In the genomic region with DNA sequence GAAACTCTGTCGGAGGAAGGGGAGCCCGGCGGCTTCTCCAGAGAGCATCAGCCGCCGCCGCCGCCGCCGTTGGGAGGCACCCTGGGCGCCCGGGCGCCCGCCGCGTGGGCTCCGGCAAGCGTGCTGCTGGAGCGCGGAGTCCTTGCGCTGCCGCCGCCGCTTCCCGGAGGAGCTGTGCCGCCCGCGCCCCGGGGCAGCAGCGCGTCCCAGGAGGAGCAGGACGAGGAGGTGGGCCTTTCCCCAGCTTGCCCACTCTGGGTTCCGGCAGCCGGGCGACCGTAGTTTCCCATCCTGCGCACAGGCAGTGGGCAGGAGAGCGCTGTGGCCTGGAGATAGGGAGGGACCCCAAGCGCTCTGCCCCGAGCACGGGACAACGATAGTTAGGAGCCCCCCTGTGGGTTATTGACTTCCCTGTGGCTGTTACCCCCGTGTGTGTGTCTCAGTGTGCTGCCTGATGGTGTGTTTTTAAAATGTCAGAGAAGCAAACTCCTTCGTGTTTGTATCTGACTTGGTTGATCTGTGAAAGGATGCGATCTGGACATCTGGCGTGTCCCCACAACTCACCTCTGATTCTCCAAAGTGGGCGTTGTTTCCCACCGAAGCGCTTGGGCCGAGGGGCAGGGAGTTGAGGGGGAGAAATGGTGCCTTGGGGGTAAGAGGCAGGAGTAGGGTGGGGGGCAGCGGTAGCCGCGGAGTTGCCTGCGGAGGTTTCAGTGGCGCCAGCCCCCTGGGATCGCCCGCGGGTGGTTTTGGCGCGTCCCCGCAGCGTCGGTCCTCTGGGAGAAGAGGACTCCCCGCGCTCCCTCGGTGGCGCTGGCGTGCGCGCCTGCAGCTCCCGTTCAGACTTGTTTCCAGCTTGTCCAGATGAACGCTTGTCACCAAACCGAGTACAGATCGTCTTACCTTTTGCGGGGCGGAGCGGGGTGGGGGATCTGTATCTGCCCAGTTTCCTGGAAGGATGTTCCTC, we compare ENCODE assay signal across 8 cellular contexts. TPM values are rescaled to one million over a fixed set of nuclear protein-coding genes. Genes with fewer than 3 reads are reported as not detected.
DNase-seq lines count a peak whose midpoint lies in the region; ATAC-seq, FAIRE-seq and TF ChIP-seq lines count a peak whose summit lies in the region.

No MANE protein-coding gene starts in this region.

- peaks cover 26% of the 10 kb centered on the region for H3K4me1 Mint-ChIP-seq in memory B cell

- H4K20me1 ChIP-seq in H1 (replicated peaks in 1 of 2; ENCODE audit: control insufficient read depth in 1 of 2, insufficient read depth in 2 of 2, low read length in 2 of 2): peaks cover 4 to 7% of the 10 kb centered on the region in 2 experiments

- H3K4me3 ChIP-seq in SJCRH30 (peak overlapping the region; percentile 65), H1 (ENCODE audit: extremely low read depth in 1 of 4, insufficient read depth in 2 of 4, low read depth in 3 of 4, low read length in 4 of 4) (peak overlapping the region; percentile 59 to 82 (median 66)), tibial nerve (peak overlapping the region; percentile 44 to 79 (median 66))

- no peak overlapping the region for H4K5ac ChIP-seq in H1 (ENCODE audit: insufficient read length, low read depth, low read length)

- H3K18ac ChIP-seq in H1 (ENCODE audit: extremely low read depth, low read length): no peak overlapping the region; the same call in 1 of the 2 replicates

- no peak overlapping the region for H3K4ac ChIP-seq in H1 (replicated peaks; ENCODE audit: insufficient read length, low read depth, low read length)

- TF ChIP-seq CTCF in H1 (IDR thresholded peaks at IDR 0.05; ENCODE audit: control extremely low read depth in 1 of 3, insufficient read depth in 1 of 3, low read depth in 1 of 3, low read length in 3 of 3): no peak
- TF ChIP-seq CTCF in tibial nerve (IDR thresholded peaks at IDR 0.05): no peak

- H3K4me1 ChIP-seq in SJCRH30 (no peaks in the 10 kb centered on the region), H1 (replicated peaks in 1 of 4; ENCODE audit: control insufficient read depth in 3 of 4, insufficient read depth in 4 of 4, low read length in 3 of 4) (peaks cover 0 to 4% (median 1%) of the 10 kb centered on the region in 4 experiments; a peak in 1 of 7 replicates), tibial nerve (peaks cover 0 to 28% (median 11%) of the 10 kb centered on the region in 4 donors)

- H3K14ac ChIP-seq in H1 (ENCODE audit: insufficient read length): no peak overlapping the region

- CTCF ChIA-PET in H1 (lab: Charles Lee; ENCODE audit: partially characterized antibody): interaction anchor here (0.6 to 1.3 kb wide), 3 partner anchors 14 to 289 kb away, joined by 3 to 4 read pairs (median 4); no protein-coding TSS in a partner anchor

- TF ChIP-seq EP300 in H1 (IDR thresholded peaks at IDR 0.05; ENCODE audit: borderline replicate concordance in 1 of 2, low read depth in 2 of 2, low read length in 2 of 2) (no peak), tibial nerve (IDR thresholded peaks at IDR 0.05) (no peak)

- H3K9ac ChIP-seq in H1 (replicated peaks in 1 of 4; ENCODE audit: extremely low read depth in 1 of 4, low read depth in 3 of 4, low read length in 3 of 4): no peak overlapping the region

- peak overlapping the region; percentile 94 to 98 for H3K4me2 ChIP-seq in H1 (ENCODE audit: insufficient read depth in 1 of 2, low read depth in 2 of 2, low read length in 2 of 2)

- H3K36me3 Mint-ChIP-seq in memory B cell: no peaks in the 10 kb centered on the region

- TF ChIP-seq POLR2A in H1 (IDR thresholded peaks at IDR 0.05; ENCODE audit: control extremely low read depth in 1 of 2, low read depth in 2 of 2, low read length in 2 of 2) (no peak), tibial nerve (IDR thresholded peaks at IDR 0.05) (no peak)

- H2BK20ac ChIP-seq in H1 (ENCODE audit: low read length): no peak overlapping the region

- H3K9me3 ChIP-seq in SJCRH30 (replicated peaks) (no peaks in the 10 kb centered on the region), H1 (ENCODE audit: insufficient read depth in 2 of 2, low read depth in 1 of 2, low read length in 1 of 2) (peaks cover 0 to 4% of the 10 kb centered on the region in 2 experiments; a peak in 2 of 4 replicates), tibial nerve (no peaks in the 10 kb centered on the region)

- WGBS in H1 (ENCODE audit: extremely low coverage in 1 of 2, insufficient coverage in 1 of 2, insufficient read length in 1 of 2, insufficient replicate concordance in 2 of 2, low coverage in 1 of 2, low lambda C conversion rate in 2 of 2, missing lambda C conversion rate in 1 of 2), 2 experiments: 5% methylated on average over 42 of the region's 76 CpGs; no CpG with 5 or more reads in 1 of the 2 experiments
- WGBS in tibial nerve, 2 donors: 1% methylated on average over 48 to 63 of the region's 76 CpGs

- TF ChIP-seq RAD21 in H1 (IDR thresholded peaks at IDR 0.05 in 1 of 2, conservative IDR thresholded peaks at IDR 0.05 in 1 of 2; ENCODE audit: low read depth in 2 of 2, low read length in 2 of 2): no peak

- DNase-seq in AG08396 (ENCODE audit: low spot score) (peak; percentile 36), SJCRH30 (peak; percentile 17 to 22), H1 (ENCODE audit: low read depth in 1 of 2, low spot score in 2 of 2) (peak in 1 of 2 experiments; percentile 65), memory B cell (ENCODE audit: low spot score in 2 of 2) (peak in 1 of 2 donors; percentile 25), tibial nerve (ENCODE audit: low spot score in 2 of 2) (no peak)

- no peaks in the 10 kb centered on the region for H3K9me3 Mint-ChIP-seq in memory B cell

- peaks cover 14% of the 10 kb centered on the region for H3K23me2 ChIP-seq in H1 (ENCODE audit: low read depth, low read length)

- no peak overlapping the region for H4K8ac ChIP-seq in H1 (ENCODE audit: extremely low read depth, insufficient read depth, low read length)

- POLR2A ChIA-PET in H1 (lab: Charles Lee; ENCODE audit: partially characterized antibody): interaction anchor here (0.9 to 1.1 kb wide), 2 partner anchors 40 to 108 kb away, joined by 3 read pairs; no protein-coding TSS in a partner anchor

- 0 out of 2 replicates have a peak overlapping the region, but pooled peaks have one; percentile 37 for H2BK15ac ChIP-seq in H1 (ENCODE audit: low read length)

- H3K27ac ChIP-seq in SJCRH30 (no peak overlapping the region), H1 (ENCODE audit: low read depth, low read length) (no peak overlapping the region), tibial nerve (peak overlapping the region in 1 of 4 donors; percentile 20)

- peaks cover 7% of the 10 kb centered on the region for H3K27me3 Mint-ChIP-seq in memory B cell

- no peak for FAIRE-seq in H1 (lab: Jason Lieb, UNC)

- peak overlapping the region; percentile 94 for H3K4me3 Mint-ChIP-seq in memory B cell

- no peak overlapping the region for H2BK5ac ChIP-seq in H1 (ENCODE audit: low read depth, low read length)

- no peak overlapping the region for H2BK120ac ChIP-seq in H1 (replicated peaks; ENCODE audit: low read depth, low read length)

- no peak overlapping the region for H3K23ac ChIP-seq in H1 (ENCODE audit: insufficient read length)

- H3K36me3 ChIP-seq in SJCRH30 (no peaks in the 10 kb centered on the region), H1 (ENCODE audit: control insufficient read depth in 2 of 4, insufficient read depth in 4 of 4, low read length in 3 of 4) (no peaks in the 10 kb centered on the region), tibial nerve (no peaks in the 10 kb centered on the region)

- peak overlapping the region; percentile 79; the same call in 1 of the 2 replicates for H2AFZ ChIP-seq in H1 (ENCODE audit: low read length)

- no peak overlapping the region for H3K56ac ChIP-seq in H1 (replicated peaks; ENCODE audit: insufficient read length, low read depth, low read length)

- H3K79me1 ChIP-seq in H1 (ENCODE audit: low read depth, low read length): no peaks in the 10 kb centered on the region

- H3K27ac Mint-ChIP-seq in memory B cell: peak overlapping the region; percentile 81

- H2AK5ac ChIP-seq in H1 (ENCODE audit: low read depth, low read length): no peak overlapping the region

- no peaks in the 10 kb centered on the region for H3K79me2 ChIP-seq in H1 (ENCODE audit: control insufficient read depth in 1 of 2, insufficient read depth in 2 of 2, low read length in 2 of 2)

- no peak overlapping the region for H4K91ac ChIP-seq in H1 (replicated peaks; ENCODE audit: insufficient read length, low read length)

- no peaks in the 10 kb centered on the region; the same call in none of the 2 replicates for H3K27me3 ChIP-seq in SJCRH30
- peaks cover 20 to 43% (median 39%) of the 10 kb centered on the region in 4 experiments for H3K27me3 ChIP-seq in H1 (replicated peaks in 1 of 4; ENCODE audit: control insufficient read depth in 3 of 4, extremely low read depth in 1 of 4, insufficient read depth in 3 of 4, low read length in 3 of 4)
- H3K27me3 ChIP-seq in tibial nerve: peaks cover 0 to 59% of the 10 kb centered on the region in 2 donors

- ATAC-seq in GM18498 (IDR thresholded peaks at IDR 0.05; ENCODE audit: unreplicated experiment) (peak; percentile 39), HG03460 (IDR thresholded peaks at IDR 0.05; ENCODE audit: unreplicated experiment) (peak; percentile 11), memory B cell (ENCODE audit: low read depth) (peak; percentile 25), HG03457 (IDR thresholded peaks at IDR 0.05; ENCODE audit: unreplicated experiment) (no peak)

- no peak overlapping the region for H2BK12ac ChIP-seq in H1 (ENCODE audit: low read depth, low read length)

TF ChIP-seq in H1, 55 proteins besides CTCF, POLR2A, EP300 and RAD21 (continues in another document):
- TF ChIP-seq, protein P1, sequence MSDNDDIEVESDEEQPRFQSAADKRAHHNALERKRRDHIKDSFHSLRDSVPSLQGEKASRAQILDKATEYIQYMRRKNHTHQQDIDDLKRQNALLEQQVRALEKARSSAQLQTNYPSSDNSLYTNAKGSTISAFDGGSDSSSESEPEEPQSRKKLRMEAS (IDR thresholded peaks at IDR 0.05): no peak
- TF ChIP-seq TAF1 (IDR thresholded peaks at IDR 0.05; ENCODE audit: low read depth, low read length) (0 out of 2 replicates have a peak, but pooled peaks have one; percentile 9), FOSL1 (IDR thresholded peaks at IDR 0.05; ENCODE audit: insufficient read depth, low read depth, low read length) (no peak), YY1 (IDR thresholded peaks at IDR 0.05; ENCODE audit: low read depth, low read length) (no peak), KDM4A (IDR thresholded peaks at IDR 0.05; ENCODE audit: low read depth, low read length, severe bottlenecking) (peak; percentile 81), SIRT6 (IDR thresholded peaks at IDR 0.05; ENCODE audit: low read length) (no peak)

RNA-seq across cellular contexts. Expression of a gene that starts 0.9 kb away (rescaled TPM):
- total RNA-seq in SJCRH30 (2014; rRNA removed; shearing (Covaris generic)): 2.2 and 3.3 TPM in 2 replicates
- 2.6 and 4.4 TPM in 2 replicates for total RNA-seq in H1 (2021; fragmentation: NEBNext Ultra II Directional; extraction: Animal tissue kit (Norgen Biotek cat#: 25700))
- polyA plus RNA-seq in H1 (2011; rRNA removed): 1.5 and 2.1 TPM in 2 replicates
- 1.5 TPM for polyA plus RNA-seq in H1 (2011; cell fraction: cytosol; rRNA removed)
- polyA plus RNA-seq in H1 (2011; cell fraction: nucleus; rRNA removed): 6.9 TPM
- polyA plus RNA-seq in H1 (2012, experiment 1 of 2): 1.1 to 1.9 TPM (median 1.6 TPM) in 4 replicates
- polyA plus RNA-seq in H1 (2012, experiment 2 of 2): 0.92 TPM
- 2.3 TPM for polyA plus RNA-seq in H1 (2013, experiment 1 of 2)
- 2.0 TPM for polyA plus RNA-seq in H1 (2013, experiment 2 of 2)
- 10.4 and 12.0 TPM in 2 replicates for polyA minus RNA-seq in H1 (2011; rRNA and poly(A)+ RNA removed)
- 6.8 TPM for polyA minus RNA-seq in H1 (2011; cell fraction: cytosol; rRNA and poly(A)+ RNA removed)
- 39.1 TPM for polyA minus RNA-seq in H1 (2011; cell fraction: nucleus; rRNA and poly(A)+ RNA removed)
- 10 to 100 TPM; 19.5 to 44.1 (median 24.1) TPM for total RNA-seq in tibial nerve

Comparison
In these comparisons a context has a peak if more than half of its experiments do, and no peak if none do; other contexts are left out.
1. DNase-seq: peak in AG08396 (single experiment) and SJCRH30 (2 of 2); none in tibial nerve (0 of 2).
2. Peak in every context shown above with its lines, with median percentiles within 50 percentile points of each other: H3K4me3 ChIP-seq.